Comparison of ENCODE assay signal across 8 cellular contexts in genomic region chrX:9342581-9343051, GRCh38.
A peak's percentile ranks its signal among the peaks of the same experiment; 100 is the strongest.
DNase-seq lines count a peak whose midpoint lies in the region; ATAC-seq and TF ChIP-seq lines count a peak whose summit lies in the region.

No MANE protein-coding gene starts in this region.

- intact Hi-C loops in activated T-helper 1 cell treated with anti-CD3 and anti-CD28 coated beads, Interleukin-12 subunit alpha, Interleukin-12 subunit beta, Interleukin-2, Interleukin-4 antibody, amounts not matched to agents 30 ng/mL and 10 ng/mL and 1 ng/mL, durations not matched to agents 14 hours and 24 hours and 36 hours (cut with micrococcal nuclease), result loop anchor here (1.0 to 10.0 kb wide), 6 partner anchors 10 to 368 kb away; no protein-coding TSS in a partner anchor
- intact Hi-C loops in mucosa of descending colon (cut with DNase I, micrococcal nuclease), result loop anchor here in 1 of 2 donors (2.0 kb wide), 1 partner anchor 120 kb away; no protein-coding TSS in a partner anchor

- peak overlapping the region; percentile 53 for H3K4me3 ChIP-seq in NT2/D1 (ENCODE audit: insufficient read length, low read depth)
- no peak overlapping the region for H3K4me3 ChIP-seq in mucosa of descending colon

- H3K4me1 Mint-ChIP-seq in activated T-helper 1 cell treated with anti-CD3 and anti-CD28 coated beads, Interleukin-12 subunit alpha, Interleukin-12 subunit beta, Interleukin-2, Interleukin-4 antibody, amounts not matched to agents 30 ng/mL and 10 ng/mL and 1 ng/mL, durations not matched to agents 14 hours and 24 hours and 36 hours (ENCODE audit: low read depth), result peaks cover 30% of the 10 kb centered on the region

- H3K9me3 ChIP-seq in NT2/D1 (ENCODE audit: insufficient read depth, low read length), result no peaks in the 10 kb centered on the region
- no peaks in the 10 kb centered on the region for H3K9me3 ChIP-seq in mucosa of descending colon

- no peaks in the 10 kb centered on the region for H3K36me3 Mint-ChIP-seq in activated T-helper 1 cell treated with anti-CD3 and anti-CD28 coated beads, Interleukin-12 subunit alpha, Interleukin-12 subunit beta, Interleukin-2, Interleukin-4 antibody, amounts not matched to agents 30 ng/mL and 10 ng/mL and 1 ng/mL, durations not matched to agents 14 hours and 24 hours and 36 hours (ENCODE audit: low read depth)

- H3K27me3 Mint-ChIP-seq in activated T-helper 1 cell treated with anti-CD3 and anti-CD28 coated beads, Interleukin-12 subunit alpha, Interleukin-12 subunit beta, Interleukin-2, Interleukin-4 antibody, amounts not matched to agents 30 ng/mL and 10 ng/mL and 1 ng/mL, durations not matched to agents 14 hours and 24 hours and 36 hours (ENCODE audit: insufficient read depth), result peaks cover 2% of the 10 kb centered on the region

- H3K4me1 ChIP-seq in NT2/D1 (ENCODE audit: insufficient read depth, insufficient read length) (peaks cover 4% of the 10 kb centered on the region), mucosa of descending colon (ENCODE audit: low read depth) (peaks cover 7% of the 10 kb centered on the region)

- peak overlapping the region; percentile 35 for H3K4me3 Mint-ChIP-seq in activated T-helper 1 cell treated with anti-CD3 and anti-CD28 coated beads, Interleukin-12 subunit alpha, Interleukin-12 subunit beta, Interleukin-2, Interleukin-4 antibody, amounts not matched to agents 30 ng/mL and 10 ng/mL and 1 ng/mL, durations not matched to agents 14 hours and 24 hours and 36 hours

- no peaks in the 10 kb centered on the region for H3K27me3 ChIP-seq in NT2/D1 (ENCODE audit: insufficient read depth, insufficient read length)

- no peak for TF ChIP-seq CTCF in mucosa of descending colon (IDR thresholded peaks at IDR 0.05)

- H3K9ac ChIP-seq in NT2/D1 (ENCODE audit: insufficient read length, low read depth), result peak overlapping the region; percentile 51

- no peak overlapping the region for H3K27ac Mint-ChIP-seq in activated T-helper 1 cell treated with anti-CD3 and anti-CD28 coated beads, Interleukin-12 subunit alpha, Interleukin-12 subunit beta, Interleukin-2, Interleukin-4 antibody, amounts not matched to agents 30 ng/mL and 10 ng/mL and 1 ng/mL, durations not matched to agents 14 hours and 24 hours and 36 hours

- no peaks in the 10 kb centered on the region for H3K36me3 ChIP-seq in NT2/D1 (ENCODE audit: insufficient read depth, insufficient read length, low read length)
- H3K36me3 ChIP-seq in mucosa of descending colon (ENCODE audit: low read depth), result no peaks in the 10 kb centered on the region

- no peaks in the 10 kb centered on the region for H3K9me3 Mint-ChIP-seq in activated T-helper 1 cell treated with anti-CD3 and anti-CD28 coated beads, Interleukin-12 subunit alpha, Interleukin-12 subunit beta, Interleukin-2, Interleukin-4 antibody, amounts not matched to agents 30 ng/mL and 10 ng/mL and 1 ng/mL, durations not matched to agents 14 hours and 24 hours and 36 hours

- peak; percentile 82 for DNase-seq in AG20443 (ENCODE audit: low spot score)
- peak; percentile 42 for DNase-seq in HT-29 (ENCODE audit: low spot score)
- DNase-seq in NT2/D1 (ENCODE audit: low read depth, low spot score), result peak; percentile 76
- peak; percentile 42 for DNase-seq in activated T-helper 1 cell treated with anti-CD3 and anti-CD28 coated beads, Interleukin-12 subunit alpha, Interleukin-12 subunit beta, Interleukin-2, Interleukin-4 antibody, amounts not matched to agents 30 ng/mL and 10 ng/mL and 1 ng/mL, durations not matched to agents 14 hours and 24 hours and 36 hours (ENCODE audit: low spot score)
- DNase-seq in fibroblast of gingiva (ENCODE audit: low read depth), result peak; percentile 78
- DNase-seq in mucosa of descending colon, result peak; percentile 81 to 87 (median 84)
- DNase-seq in substantia nigra (lab: John Stamatoyannopoulos, UW), result peak; percentile 19 to 84 (median 67)

- no peak overlapping the region for H3K27ac ChIP-seq in substantia nigra (ENCODE audit: low read depth, low read length, poor library complexity, severe bottlenecking)

- peak; percentile 87 for ATAC-seq in mucosa of descending colon
- no peak for ATAC-seq in HG02973 (IDR thresholded peaks at IDR 0.05; ENCODE audit: unreplicated experiment)
